9 cellular contexts compared by ENCODE assay signal in genomic region chr4:3480528-3481112, GRCh38. TPM values are rescaled to one million over a fixed set of nuclear protein-coding genes. Genes with fewer than 3 reads are reported as not detected.
DNase-seq lines count a peak whose midpoint lies in the region; ATAC-seq and TF ChIP-seq lines count a peak whose summit lies in the region.
"Had no signal": no experiment of that assay in that cellular context is flagged by ENCODE, and none has a peak within 500 bp of the region (broad histone marks: within the 10 kb centered on the region; RNA-seq: fewer than 3 reads in every experiment).

No MANE protein-coding gene starts in this region.

- peaks cover 13% of the 10 kb centered on the region for H3K4me1 ChIP-seq in CD8-positive, alpha-beta T cell (ENCODE audit: insufficient read depth, low read length)
- peaks cover 6 to 13% of the 10 kb centered on the region in 2 donors for H3K4me1 ChIP-seq in breast epithelium

- peak; percentile 58 to 84 (median 63) for DNase-seq in CD8-positive, alpha-beta T cell
- DNase-seq in NCI-H1694 (lab: John Stamatoyannopoulos, UW) = peak; percentile 17
- peak; percentile 63 to 81 for DNase-seq in breast epithelium (ENCODE audit: low spot score in 2 of 2)
- peak; percentile 70 to 73 (median 72) for DNase-seq in immature natural killer cell
- DNase-seq in stimulated activated CD4-positive, alpha-beta T cell treated with anti-CD3 and anti-CD28 coated beads, Interleukin-15, amount 100 ng/mL, for 48 hours (ENCODE audit: low read depth in 2 of 2) = peak; percentile 35 to 74
- DNase-seq in SHP77 treated with DMSO at 0.1 percent for 48 hours (lab: John Stamatoyannopoulos, UW) = no peak

- CTCF ChIA-PET in CD8-positive, alpha-beta T cell (lab: Charles Lee) = interaction anchor here (0.6 to 3.7 kb wide), 26 partner anchors 9 to 400 kb away, joined by 3 to 22 read pairs (median 4); no protein-coding TSS in a partner anchor

- TF ChIP-seq CTCF in CD8-positive, alpha-beta T cell (IDR thresholded peaks at IDR 0.05) = peak; percentile 77
- TF ChIP-seq CTCF in WI38 (IDR thresholded peaks at IDR 0.05; ENCODE audit: low read depth, low read length) = peak; percentile 99
- TF ChIP-seq CTCF in breast epithelium (IDR thresholded peaks at IDR 0.05) = peak; percentile 67 to 92 (median 91)

- peaks cover 2% of the 10 kb centered on the region for H3K4me1 Mint-ChIP-seq in CD8-positive, alpha-beta T cell (ENCODE audit: low read depth)
- H3K4me1 Mint-ChIP-seq in immature natural killer cell = peaks cover 0 to 18% of the 10 kb centered on the region in 2 donors

- H3K4me3 ChIP-seq in CD8-positive, alpha-beta T cell (ENCODE audit: low read depth, low read length) = no peak overlapping the region
- H3K4me3 ChIP-seq in WI38 (ENCODE audit: low read depth, low read length) (no peak overlapping the region), breast epithelium (no peak overlapping the region)

- POLR2A ChIA-PET in CD8-positive, alpha-beta T cell (lab: Charles Lee) = interaction anchor here (0.6 to 1.0 kb wide), 2 partner anchors 290 to 329 kb away, joined by 3 to 4 read pairs; no protein-coding TSS in a partner anchor

- no peak overlapping the region for H3K27ac ChIP-seq in CD8-positive, alpha-beta T cell (ENCODE audit: low read depth, low read length)
- H3K27ac ChIP-seq in breast epithelium = no peak overlapping the region

- H3K27me3 Mint-ChIP-seq in CD8-positive, alpha-beta T cell (ENCODE audit: low read depth) = peaks cover 13% of the 10 kb centered on the region
- peaks cover 4 to 6% (median 5%) of the 10 kb centered on the region in 3 donors for H3K27me3 Mint-ChIP-seq in immature natural killer cell (ENCODE audit: low read depth in 3 of 3)

- H3K4me3 Mint-ChIP-seq in CD8-positive, alpha-beta T cell = no peak overlapping the region
- H3K4me3 Mint-ChIP-seq in immature natural killer cell = no peak overlapping the region

- TF ChIP-seq POLR2A in breast epithelium (IDR thresholded peaks at IDR 0.05) = no peak

- peak; percentile 85 for ATAC-seq in CD8-positive, alpha-beta T cell
- peak; percentile 67 for ATAC-seq in GM21526 (IDR thresholded peaks at IDR 0.05; ENCODE audit: low FRiP score, unreplicated experiment)

- no peaks in the 10 kb centered on the region for H3K9me3 ChIP-seq in CD8-positive, alpha-beta T cell (ENCODE audit: low read length)
- no peaks in the 10 kb centered on the region for H3K9me3 ChIP-seq in breast epithelium

- peaks cover 13% of the 10 kb centered on the region for H3K27me3 ChIP-seq in CD8-positive, alpha-beta T cell (ENCODE audit: insufficient read depth, low read length)
- peaks cover 0 to 24% of the 10 kb centered on the region in 2 donors for H3K27me3 ChIP-seq in breast epithelium

- H3K9me3 Mint-ChIP-seq in CD8-positive, alpha-beta T cell = no peaks in the 10 kb centered on the region
- H3K9me3 Mint-ChIP-seq in immature natural killer cell = no peaks in the 10 kb centered on the region

- no peaks in the 10 kb centered on the region for H3K36me3 Mint-ChIP-seq in CD8-positive, alpha-beta T cell
- no peaks in the 10 kb centered on the region for H3K36me3 Mint-ChIP-seq in immature natural killer cell

- intact Hi-C loops in CD8-positive, alpha-beta T cell (cut with DNase I, micrococcal nuclease) = loop anchor here (1.0 to 2.0 kb wide), 4 partner anchors 134 to 374 kb away; no protein-coding TSS in a partner anchor
- intact Hi-C loops in breast epithelium (cut with DNase I; ENCODE audit: low total_unique reads) = no loop called here

- no peak overlapping the region for H3K27ac Mint-ChIP-seq in CD8-positive, alpha-beta T cell
- no peak overlapping the region for H3K27ac Mint-ChIP-seq in immature natural killer cell

- no peaks in the 10 kb centered on the region for H3K36me3 ChIP-seq in CD8-positive, alpha-beta T cell (ENCODE audit: insufficient read depth, low read length)
- no peaks in the 10 kb centered on the region for H3K36me3 ChIP-seq in breast epithelium

RNA-seq across cellular contexts. Expression of gene DOK7, which starts 17.5 kb away (rescaled TPM):
- total RNA-seq in CD8-positive, alpha-beta T cell = not detected
- 1 to 10 TPM in 2 of 3 donors, not detected in 1; 1.3 to 3.5 TPM for total RNA-seq in breast epithelium
- polyA plus RNA-seq in immature natural killer cell = 1 to 10 TPM in 2 of 3 donors, not detected in 1; 4.2 to 4.8 TPM
- total RNA-seq: T-helper 2 cell treated with Interferon-gamma antibody and Interleukin-4, amounts not matched to agents 100 ng/mL and 5 ng/mL, for 36 hours had no signal

RNA-seq across cellular contexts. Expression of gene HGFAC, which starts 38.9 kb away (rescaled TPM):
- not detected for total RNA-seq in CD8-positive, alpha-beta T cell
- total RNA-seq in breast epithelium = 1 to 10 TPM in 1 of 3 donors, under 1 TPM in 1, not detected in 1; 0.59 to 1.3 TPM
- polyA plus RNA-seq in immature natural killer cell = not detected
- total RNA-seq: T-helper 2 cell treated with Interferon-gamma antibody and Interleukin-4, amounts not matched to agents 100 ng/mL and 5 ng/mL, for 36 hours had no signal

RNA-seq across cellular contexts. Expression of gene LRPAP1, which starts 51.6 kb away (rescaled TPM):
- total RNA-seq in CD8-positive, alpha-beta T cell = 10 to 100 TPM; 94.6 to 97.4 TPM
- total RNA-seq in breast epithelium = 100 to 1,000 TPM; 104 to 204 (median 111) TPM
- polyA plus RNA-seq in immature natural killer cell = 100 to 1,000 TPM in 2 of 3 donors, 10 to 100 TPM in 1; 98.7 to 185 (median 148) TPM
